Comparison of ENCODE assay signal across 16 cellular contexts in genomic region chr20:1468117-1468624, GRCh38. TPM values are rescaled to one million over a fixed set of nuclear protein-coding genes. Genes with fewer than 3 reads are reported as not detected.
DNase-seq lines count a peak whose midpoint lies in the region; ATAC-seq and TF ChIP-seq lines count a peak whose summit lies in the region.
"Had no signal": no experiment of that assay in that cellular context is flagged by ENCODE, and none has a peak within 500 bp of the region (broad histone marks: within the 10 kb centered on the region; RNA-seq: fewer than 3 reads in every experiment).

No MANE protein-coding gene starts in this region.

- H3K9me3 Mint-ChIP-seq in activated T-helper 17 cell treated with anti-CD3 and anti-CD28 coated beads, Interleukin-2, amount 50 U/mL, for 72 hours = no peaks in the 10 kb centered on the region
- no peaks in the 10 kb centered on the region for H3K9me3 Mint-ChIP-seq in stimulated activated memory B cell treated with anti-CD40 and anti-IgM and Interleukin-4, amounts not matched to agents 10 μg/mL and 1 μg/mL and 100 μg/mL, for 72 hours

- intact Hi-C loops in lower lobe of right lung (cut with DNase I) (no loop called here), ovary (cut with DNase I) (loop anchor here in 2 of 4 donors (5.0 kb wide), 3 partner anchors 76 to 351 kb away; partner anchors contain the start of genes FKBP1A (in 1 of the 2) and PSMF1 (in 1 of the 2))

- H3K27me3 ChIP-seq in lower lobe of right lung (ENCODE audit: low read depth) (no peaks in the 10 kb centered on the region), ovary (no peaks in the 10 kb centered on the region)
- H3K27me3 ChIP-seq: ascending aorta had no signal

- DNase-seq in D341Med (ENCODE audit: low spot score) = peak; percentile 3
- no peak for DNase-seq in lower lobe of right lung
- DNase-seq in NCI-H146 treated with DMSO at 0.1 percent for 48 hours (lab: John Stamatoyannopoulos, UW; ENCODE audit: unreplicated experiment) = no peak
- no peak for DNase-seq in Ammon's horn (ENCODE audit: low spot score)
- no peak for DNase-seq in ovary
- DNase-seq: activated T-cell treated with anti-CD3 and anti-CD28 coated beads for 4 hours; CD4-positive, alpha-beta memory T cell; effector CD8-positive, alpha-beta T cell; IMR-90; stimulated activated CD4-positive, alpha-beta T cell treated with anti-CD3 and anti-CD28 coated beads, Interleukin-2, amount 100 ng/mL, for 48 hours had no signal

- WGBS in ovary, 3 donors = 69 to 86% (median 71%) methylated on average over 7 of the region's 7 CpGs

- ATAC-seq in activated T-helper 17 cell treated with anti-CD3 and anti-CD28 coated beads, Interleukin-2, amount 50 U/mL, for 72 hours (replicated peaks) = no peak
- ATAC-seq in lower lobe of right lung (no peak), HG03196 (IDR thresholded peaks at IDR 0.05; ENCODE audit: unreplicated experiment) (no peak)
- no peak for ATAC-seq in stimulated activated memory B cell treated with anti-CD40 and anti-IgM and Interleukin-4, amounts not matched to agents 10 μg/mL and 1 μg/mL and 100 μg/mL, for 72 hours

- H3K4me3 ChIP-seq in lower lobe of right lung (no peak overlapping the region), ovary (no peak overlapping the region)

- H3K36me3 Mint-ChIP-seq in activated T-helper 17 cell treated with anti-CD3 and anti-CD28 coated beads, Interleukin-2, amount 50 U/mL, for 72 hours (ENCODE audit: low read depth) = peaks cover 18% of the 10 kb centered on the region
- peaks cover 2% of the 10 kb centered on the region for H3K36me3 Mint-ChIP-seq in stimulated activated memory B cell treated with anti-CD40 and anti-IgM and Interleukin-4, amounts not matched to agents 10 μg/mL and 1 μg/mL and 100 μg/mL, for 72 hours

- H3K36me3 ChIP-seq in lower lobe of right lung (peaks cover 6% of the 10 kb centered on the region), ovary (no peaks in the 10 kb centered on the region)

- H3K4me1 ChIP-seq in lower lobe of right lung = peaks cover 54% of the 10 kb centered on the region
- H3K4me1 ChIP-seq in ovary (ENCODE audit: insufficient read depth) = peaks cover 10% of the 10 kb centered on the region

- no peak for TF ChIP-seq POLR2A in ovary (IDR thresholded peaks at IDR 0.05)

- H3K4me1 Mint-ChIP-seq in activated T-helper 17 cell treated with anti-CD3 and anti-CD28 coated beads, Interleukin-2, amount 50 U/mL, for 72 hours = peaks cover 36% of the 10 kb centered on the region
- peaks cover 67% of the 10 kb centered on the region for H3K4me1 Mint-ChIP-seq in stimulated activated memory B cell treated with anti-CD40 and anti-IgM and Interleukin-4, amounts not matched to agents 10 μg/mL and 1 μg/mL and 100 μg/mL, for 72 hours

- peak overlapping the region; percentile 90 for H3K4me3 Mint-ChIP-seq in activated T-helper 17 cell treated with anti-CD3 and anti-CD28 coated beads, Interleukin-2, amount 50 U/mL, for 72 hours
- peak overlapping the region; percentile 90 for H3K4me3 Mint-ChIP-seq in stimulated activated memory B cell treated with anti-CD40 and anti-IgM and Interleukin-4, amounts not matched to agents 10 μg/mL and 1 μg/mL and 100 μg/mL, for 72 hours

- H3K9me3 ChIP-seq in lower lobe of right lung = no peaks in the 10 kb centered on the region
- H3K9me3 ChIP-seq in ovary = no peaks in the 10 kb centered on the region
- H3K9me3 ChIP-seq: ascending aorta had no signal

- no peak for TF ChIP-seq EP300 in ovary (IDR thresholded peaks at IDR 0.05)

- H3K27ac ChIP-seq in lower lobe of right lung (peak overlapping the region; percentile 88), ovary (no peak overlapping the region)
- H3K27ac ChIP-seq: ascending aorta had no signal

- no peak overlapping the region for H3K27ac Mint-ChIP-seq in activated T-helper 17 cell treated with anti-CD3 and anti-CD28 coated beads, Interleukin-2, amount 50 U/mL, for 72 hours
- peak overlapping the region; percentile 78 for H3K27ac Mint-ChIP-seq in stimulated activated memory B cell treated with anti-CD40 and anti-IgM and Interleukin-4, amounts not matched to agents 10 μg/mL and 1 μg/mL and 100 μg/mL, for 72 hours

- TF ChIP-seq CTCF in lower lobe of right lung (IDR thresholded peaks at IDR 0.05) (no peak), ovary (IDR thresholded peaks at IDR 0.05) (no peak)

- H3K27me3 Mint-ChIP-seq in activated T-helper 17 cell treated with anti-CD3 and anti-CD28 coated beads, Interleukin-2, amount 50 U/mL, for 72 hours = peaks cover 3% of the 10 kb centered on the region
- H3K27me3 Mint-ChIP-seq in stimulated activated memory B cell treated with anti-CD40 and anti-IgM and Interleukin-4, amounts not matched to agents 10 μg/mL and 1 μg/mL and 100 μg/mL, for 72 hours = no peaks in the 10 kb centered on the region

RNA-seq across cellular contexts. Expression of gene NSFL1C, which starts 1.5 kb away (rescaled TPM):
- 10 to 100 TPM; 29.2 to 51.5 TPM for total RNA-seq in activated T-helper 17 cell treated with anti-CD3 and anti-CD28 coated beads, Interleukin-2, amount 50 U/mL, for 72 hours
- 73.8 TPM for total RNA-seq in lower lobe of right lung
- 10 to 100 TPM; 23.4 to 79.6 (median 63.2) TPM for total RNA-seq in ovary
- polyA plus RNA-seq in ovary = 100 to 1,000 TPM in 1 of 2 donors, 10 to 100 TPM in 1; 45.6 to 105 TPM

RNA-seq across cellular contexts. Expression of gene SIRPB2, which starts 23.0 kb away (rescaled TPM):
- total RNA-seq in activated T-helper 17 cell treated with anti-CD3 and anti-CD28 coated beads, Interleukin-2, amount 50 U/mL, for 72 hours = not detected
- total RNA-seq in lower lobe of right lung (32.2 TPM), ovary (1 to 10 TPM in 6 of 7 donors, under 1 TPM in 1; 0.88 to 3.8 (median 1.7) TPM)
- 1 to 10 TPM in 1 of 2 donors, under 1 TPM in 1; 0.98 to 1.4 TPM for polyA plus RNA-seq in ovary
- total RNA-seq: CD4-positive, alpha-beta memory T cell; fibroblast of villous mesenchyme; IMR-90; NCI-H460 had no signal
- polyA plus RNA-seq: CD4-positive, alpha-beta memory T cell; IMR-90 had no signal
